27 cellular contexts compared by ENCODE assay signal in the genomic region with DNA sequence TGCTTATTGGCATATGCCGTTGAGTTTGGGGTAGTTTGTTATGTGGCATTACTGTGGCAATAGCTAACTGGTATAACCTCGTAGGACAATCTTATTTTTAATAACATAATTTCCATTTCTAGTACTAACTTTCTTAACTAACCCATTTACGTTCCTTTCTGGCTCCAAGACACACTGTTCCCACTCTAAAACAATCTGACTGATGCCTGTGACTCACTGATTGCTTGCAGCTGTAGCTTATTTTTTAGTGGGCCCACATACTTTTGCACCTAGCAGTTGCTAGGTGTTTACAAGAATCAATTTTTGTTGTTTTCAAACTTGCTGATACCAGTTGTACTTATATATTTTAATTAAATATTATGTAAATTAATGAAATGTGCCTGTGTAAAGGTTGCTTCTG. TPM values are rescaled to one million over a fixed set of nuclear protein-coding genes. Genes with fewer than 3 reads are reported as not detected.
DNase-seq lines count a peak whose midpoint lies in the region; ATAC-seq and TF ChIP-seq lines count a peak whose summit lies in the region.
"Had no signal": no experiment of that assay in that cellular context is flagged by ENCODE, and none has a peak within 500 bp of the region (broad histone marks: within the 10 kb centered on the region; RNA-seq: fewer than 3 reads in every experiment).

No MANE protein-coding gene starts in this region.

- H3F3A ChIP-seq in PC-3 (ENCODE audit: low read length, unreplicated experiment) = no peaks in the 10 kb centered on the region

- POLR2A ChIA-PET in PC-3 (lab: Charles Lee; ENCODE audit: unreplicated experiment) = no interaction called here

- TF ChIP-seq CTCF in PC-3 (conservative IDR thresholded peaks at IDR 0.05; ENCODE audit: low read depth, low read length) (no peak), epithelial cell of esophagus (IDR thresholded peaks at IDR 0.05; ENCODE audit: insufficient read depth, low read depth, low read length, missing control alignments) (no peak), osteoblast (IDR thresholded peaks at IDR 0.05; ENCODE audit: extremely low read depth, low read depth, low read length) (no peak)

- H3K4me1 ChIP-seq in PC-3 (ENCODE audit: insufficient read depth, low read length) (peaks cover 16% of the 10 kb centered on the region; the same call in 1 of the 2 replicates), osteoblast (ENCODE audit: insufficient read depth, low read length) (peaks cover 29% of the 10 kb centered on the region)
- H3K4me1 ChIP-seq: gastroesophageal sphincter, suprapubic skin, vagina had no signal

- H4K20me1 ChIP-seq in PC-3 (ENCODE audit: low read length) (no peaks in the 10 kb centered on the region), osteoblast (ENCODE audit: insufficient read depth, low read length) (no peaks in the 10 kb centered on the region)

- H3K27me3 ChIP-seq in PC-3 (ENCODE audit: low read length) = no peaks in the 10 kb centered on the region
- H3K27me3 ChIP-seq in osteoblast (ENCODE audit: insufficient read depth, low read length) = no peaks in the 10 kb centered on the region
- H3K27me3 ChIP-seq: gastroesophageal sphincter, suprapubic skin, vagina had no signal

- H3K36me3 ChIP-seq in PC-3 (ENCODE audit: low read depth, low read length) = no peaks in the 10 kb centered on the region
- no peaks in the 10 kb centered on the region for H3K36me3 ChIP-seq in osteoblast (ENCODE audit: insufficient read depth, low read length)
- H3K36me3 ChIP-seq: gastroesophageal sphincter, suprapubic skin, vagina had no signal

- H2AFZ ChIP-seq in PC-3 (ENCODE audit: low read length) (no peak overlapping the region), osteoblast (ENCODE audit: low read length) (no peak overlapping the region)

- no peak for ATAC-seq in PC-3
- ATAC-seq in GM18867 (IDR thresholded peaks at IDR 0.05; ENCODE audit: unreplicated experiment) = no peak
- ATAC-seq: activated naive CD4-positive, alpha-beta T cell treated with anti-CD3 and anti-CD28 coated beads, Interleukin-2, amount 50 U/mL, for 72 hours; gastroesophageal sphincter; mucosa of descending colon; Panc1 had no signal

- CTCF ChIA-PET in PC-3 (lab: Charles Lee) = no interaction called here

- no TSS peak for BruUV-seq in PC-3 (replicated peaks; lab: Mats Ljungman, UMichigan)

- H3K27ac ChIP-seq in PC-3 (ENCODE audit: low read length) = no peak overlapping the region
- H3K27ac ChIP-seq in osteoblast (ENCODE audit: low read depth, low read length) = no peak overlapping the region
- H3K27ac ChIP-seq: gastroesophageal sphincter, suprapubic skin, vagina had no signal

- no peak overlapping the region for H3K4me3 ChIP-seq in PC-3 (ENCODE audit: low read length)
- no peak overlapping the region for H3K4me3 ChIP-seq in epithelial cell of esophagus (ENCODE audit: low read length)
- H3K4me3 ChIP-seq in osteoblast (ENCODE audit: insufficient read depth, low read length) = no peak overlapping the region
- H3K4me3 ChIP-seq: gastroesophageal sphincter, mucosa of descending colon, suprapubic skin, vagina had no signal

- no peak overlapping the region for H3K9ac ChIP-seq in PC-3 (ENCODE audit: low read length)

- no peaks in the 10 kb centered on the region for H3K79me2 ChIP-seq in PC-3 (ENCODE audit: low read length)
- H3K79me2 ChIP-seq in osteoblast (ENCODE audit: insufficient read depth, low read length) = no peaks in the 10 kb centered on the region

- DNase-seq in EH (ENCODE audit: low read depth) (peak; percentile 67), PC-3 (peak; percentile 20), epithelial cell of esophagus (ENCODE audit: low read depth) (peak; percentile 22), non-pigmented ciliary epithelial cell (ENCODE audit: low read depth) (peak; percentile 32), amniotic stem cell (lab: John Stamatoyannopoulos, UW) (no peak), SW 1271 (lab: John Stamatoyannopoulos, UW) (no peak), osteoblast (ENCODE audit: insufficient read length, low spot score, missing footprints) (no peak)
- DNase-seq: activated CD4-positive, alpha-beta T cell treated with anti-CD3 and anti-CD28 coated beads, Interleukin-2, amount 10 ng/mL, durations not matched to agents 24 days and 14 days; CD4-positive, alpha-beta memory T cell; cortex of kidney; DMS 273 treated with DMSO at 0.1 percent for 48 hours; GDM1; islet precursor cell; mucosa of descending colon; NCI-H1417; NCI-H2081 treated with DMSO at 0.1 percent for 48 hours; NK-92 treated with Interleukin-12 subunit alpha and Interleukin-12 subunit beta, amount 100 ng/mL, for 24 hours; stimulated activated CD4-positive, alpha-beta T cell treated with anti-CD3 and anti-CD28 coated beads, Interleukin-1b, Interleukin-23, amount 100 ng/mL, for 48 hours; T-helper 2 cell had no signal

- intact Hi-C loops in PC-3 (cut with micrococcal nuclease) = no loop called here

- H3K9me3 ChIP-seq in PC-3 (ENCODE audit: low read length) (no peaks in the 10 kb centered on the region), osteoblast (ENCODE audit: low read depth, low read length) (no peaks in the 10 kb centered on the region)
- H3K9me3 ChIP-seq: gastroesophageal sphincter, mucosa of descending colon, suprapubic skin, vagina had no signal

- H3K4me2 ChIP-seq in PC-3 (ENCODE audit: low read length) (no peak overlapping the region), osteoblast (ENCODE audit: insufficient read depth, low read length) (no peak overlapping the region)

- no peaks in the 10 kb centered on the region for H3K9me2 ChIP-seq in PC-3 (replicated peaks; ENCODE audit: low read length)

RNA-seq across cellular contexts. Expression of gene FAT3, which starts 52.2 kb away (rescaled TPM):
- total RNA-seq in PC-3 (2014; rRNA removed) (not detected in 2 replicates), osteoblast (2.2 and 3.5 TPM in 2 replicates)
- total RNA-seq: activated CD4-positive, alpha-beta T cell treated with anti-CD3 and anti-CD28 coated beads, Interleukin-2, amount 10 ng/mL, durations not matched to agents 24 days and 14 days; activated naive CD4-positive, alpha-beta T cell treated with anti-CD3 and anti-CD28 coated beads, Interleukin-2, amount 50 U/mL, for 72 hours; CD4-positive, alpha-beta memory T cell; NCI-H460; SK-MEL-5 had no signal

Comparison
In these comparisons a context has a peak if more than half of its experiments do, and no peak if none do; other contexts are left out.
1. DNase-seq: peak in EH (single experiment), PC-3 (single experiment), epithelial cell of esophagus (single experiment) and non-pigmented ciliary epithelial cell (single experiment); none in amniotic stem cell (single experiment), SW 1271 (0 of 2) and osteoblast (single experiment).